22 cellular contexts compared by ENCODE assay signal in the genomic region with DNA sequence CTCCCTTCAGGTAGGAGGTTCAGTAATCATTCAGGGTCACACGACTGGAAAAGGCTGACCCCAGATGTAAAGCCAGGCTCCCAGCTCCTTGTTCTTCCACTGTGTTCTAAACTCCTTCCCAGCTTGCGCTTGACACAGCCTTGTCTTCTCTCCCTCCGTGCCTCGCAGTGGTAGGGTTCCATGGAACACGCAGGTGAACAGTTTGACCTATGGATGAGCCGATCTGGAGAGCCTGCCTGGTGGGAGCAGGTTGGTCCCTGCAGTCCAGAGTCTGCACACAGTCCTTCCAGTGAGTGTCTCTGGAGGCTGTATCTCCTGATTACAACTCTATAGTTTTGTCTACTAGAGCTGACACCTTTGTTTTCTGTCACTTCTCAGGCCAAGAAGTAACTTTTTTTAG.
A peak's percentile ranks its signal among the peaks of the same experiment; 100 is the strongest.
DNase-seq lines count a peak whose midpoint lies in the region; ATAC-seq and TF ChIP-seq lines count a peak whose summit lies in the region.
"Had no signal": no experiment of that assay in that cellular context is flagged by ENCODE, and none has a peak within 500 bp of the region (broad histone marks: within the 10 kb centered on the region; RNA-seq: fewer than 3 reads in every experiment).

No MANE protein-coding gene starts in this region.

- peak; percentile 14; the same call in 2 of the 3 replicates for ATAC-seq in GM23338
- no peak for ATAC-seq in HG03045 (IDR thresholded peaks at IDR 0.05; ENCODE audit: unreplicated experiment)

- H3K36me3 ChIP-seq in GM23338 (ENCODE audit: insufficient read depth) (no peaks in the 10 kb centered on the region), WERI-Rb-1 (no peaks in the 10 kb centered on the region), endodermal cell (ENCODE audit: control insufficient read depth, insufficient read depth, low read length) (no peaks in the 10 kb centered on the region), mammary epithelial cell (ENCODE audit: insufficient read depth, low read length) (no peaks in the 10 kb centered on the region), esophagus squamous epithelium (no peaks in the 10 kb centered on the region)
- H3K36me3 ChIP-seq: MG63 had no signal

- DNase-seq in GM23338 (ENCODE audit: low spot score) (no peak), WERI-Rb-1 (no peak), endodermal cell (no peak), mammary epithelial cell (no peak), esophagus squamous epithelium (lab: John Stamatoyannopoulos, UW) (no peak), activated gamma-delta T cell treated with Interleukin-2 at 50 U/mL for 16 hours (no peak)
- DNase-seq: CD8-positive, alpha-beta memory T cell; DMS79; H7; Kasumi-1; MG63; NCI-H1048; NCI-H1436 treated with DMSO at 0.1 percent for 48 hours; NCI-H2081; NCI-H510A; NCI-H774; RPMI8226; SHP77 treated with DMSO at 0.1 percent for 48 hours; SK-N-SH had no signal

- no peak overlapping the region for H3K4me3 ChIP-seq in GM23338
- H3K4me3 ChIP-seq in WERI-Rb-1 (ENCODE audit: low read depth, low read length) = peak overlapping the region; percentile 36
- no peak overlapping the region for H3K4me3 ChIP-seq in endodermal cell (ENCODE audit: low read length)
- no peak overlapping the region for H3K4me3 ChIP-seq in mammary epithelial cell (replicated peaks in 1 of 3; ENCODE audit: insufficient read depth in 1 of 3, low read depth in 2 of 3, low read length in 3 of 3)
- H3K4me3 ChIP-seq in esophagus squamous epithelium = no peak overlapping the region
- H3K4me3 ChIP-seq: BLaER1 treated with 17β-estradiol and CSF1 and Interleukin-3, amounts not matched to agents 10 nM and 100 nM; MG63 had no signal

- H3K4me1 Mint-ChIP-seq in GM23338 (peaks cover 73% of the 10 kb centered on the region), endodermal cell (peaks cover 37% of the 10 kb centered on the region), nephron (peaks cover 7% of the 10 kb centered on the region)

- H3K27ac Mint-ChIP-seq in GM23338 = peak overlapping the region; percentile 98
- H3K27ac Mint-ChIP-seq in endodermal cell = peak overlapping the region; percentile 87
- H3K27ac Mint-ChIP-seq in nephron = peak overlapping the region in 2 of 3 experiments; percentile 9 to 51

- dilution Hi-C loops in mammary epithelial cell (cut with HindIII; ENCODE audit: low sequenced_read_pairs) = no loop called here

- TF ChIP-seq CTCF in GM23338 (conservative IDR thresholded peaks at IDR 0.05; ENCODE audit: low read depth in 2 of 2) = no peak
- TF ChIP-seq CTCF in WERI-Rb-1 (IDR thresholded peaks at IDR 0.05; ENCODE audit: low read depth, low read length) = no peak
- no peak for TF ChIP-seq CTCF in endodermal cell (conservative IDR thresholded peaks at IDR 0.05)
- TF ChIP-seq CTCF in nephron (IDR thresholded peaks at IDR 0.05; ENCODE audit: unreplicated experiment in 3 of 3) = no peak
- TF ChIP-seq CTCF in mammary epithelial cell (conservative IDR thresholded peaks at IDR 0.05 in 1 of 2, IDR thresholded peaks at IDR 0.05 in 1 of 2; ENCODE audit: extremely low read depth in 1 of 2, insufficient read depth in 1 of 2, low read depth in 1 of 2, low read length in 2 of 2) = no peak
- TF ChIP-seq CTCF in esophagus squamous epithelium (IDR thresholded peaks at IDR 0.05) = no peak

- H3K4me1 ChIP-seq in GM23338 (ENCODE audit: insufficient read depth) = peaks cover 72% of the 10 kb centered on the region
- H3K4me1 ChIP-seq in endodermal cell (ENCODE audit: control insufficient read depth, insufficient read depth, low read length) = peaks cover 3% of the 10 kb centered on the region
- H3K4me1 ChIP-seq in mammary epithelial cell (ENCODE audit: insufficient read depth, low read length) = no peaks in the 10 kb centered on the region
- H3K4me1 ChIP-seq in esophagus squamous epithelium = peaks cover 0 to 4% (median 0%) of the 10 kb centered on the region in 3 donors

- BruUV-seq in mammary epithelial cell (replicated peaks; lab: Mats Ljungman, UMichigan) = no TSS peak

- H3K36me3 Mint-ChIP-seq in GM23338 (ENCODE audit: low read depth) (no peaks in the 10 kb centered on the region), endodermal cell (ENCODE audit: low read depth) (no peaks in the 10 kb centered on the region), nephron (ENCODE audit: low read depth) (no peaks in the 10 kb centered on the region)

- H3K79me2 ChIP-seq in GM23338 (replicated peaks; ENCODE audit: insufficient read depth) (peaks cover 20% of the 10 kb centered on the region), mammary epithelial cell (ENCODE audit: insufficient read depth, low read length) (no peaks in the 10 kb centered on the region)

- no peaks in the 10 kb centered on the region for H3K9me2 ChIP-seq in GM23338 (ENCODE audit: insufficient read depth)
- H3K9me2 ChIP-seq: SK-N-SH had no signal

- H3K9me3 ChIP-seq in WERI-Rb-1 (ENCODE audit: severe bottlenecking) = no peaks in the 10 kb centered on the region
- H3K9me3 ChIP-seq in endodermal cell (ENCODE audit: control insufficient read depth, low read length) = no peaks in the 10 kb centered on the region
- H3K9me3 ChIP-seq in mammary epithelial cell (replicated peaks; ENCODE audit: insufficient read depth, low read length) = no peaks in the 10 kb centered on the region
- H3K9me3 ChIP-seq in esophagus squamous epithelium = no peaks in the 10 kb centered on the region
- H3K9me3 ChIP-seq: MG63, SK-N-SH had no signal

- no peak for TF ChIP-seq POLR2A in esophagus squamous epithelium (IDR thresholded peaks at IDR 0.05)

- no peak overlapping the region for H3K9ac ChIP-seq in endodermal cell (ENCODE audit: extremely low read depth, low read length, poor library complexity, severe bottlenecking)
- H3K9ac ChIP-seq in mammary epithelial cell (ENCODE audit: insufficient read depth, low read length) = no peak overlapping the region
- H3K9ac ChIP-seq: BLaER1 treated with 17β-estradiol and CSF1 and Interleukin-3, amounts not matched to agents 10 nM and 100 nM; SK-N-SH had no signal

- peak overlapping the region; percentile 1 for H3K4me2 ChIP-seq in GM23338
- H3K4me2 ChIP-seq in mammary epithelial cell (ENCODE audit: insufficient read depth, low read depth, low read length) = no peak overlapping the region
- H3K4me2 ChIP-seq: BLaER1 treated with 17β-estradiol and CSF1 and Interleukin-3, amounts not matched to agents 10 nM and 100 nM; SK-N-SH had no signal

- intact Hi-C loops in mammary epithelial cell (cut with micrococcal nuclease) (loop anchor here (10.0 kb wide), 1 partner anchor 76 kb away; no protein-coding TSS in a partner anchor), esophagus squamous epithelium (cut with DNase I) (no loop called here)

- no peak overlapping the region for H2AFZ ChIP-seq in GM23338
- H2AFZ ChIP-seq in mammary epithelial cell (ENCODE audit: low read depth, low read length) = no peak overlapping the region

- H3K4me3 Mint-ChIP-seq in GM23338 (no peak overlapping the region), endodermal cell (no peak overlapping the region), nephron (no peak overlapping the region)

- H3K9me3 Mint-ChIP-seq in GM23338 (no peaks in the 10 kb centered on the region; the same call in 2 of the 3 replicates), endodermal cell (no peaks in the 10 kb centered on the region), nephron (no peaks in the 10 kb centered on the region)
- H3K9me3 Mint-ChIP-seq: CD8-positive, alpha-beta memory T cell had no signal

- WGBS in endodermal cell (ENCODE audit: insufficient coverage in 1 of 2, insufficient read length in 1 of 2), 2 experiments = 80 to 91% methylated on average over 1 to 6 of the region's 6 CpGs
- WGBS in mammary epithelial cell (ENCODE audit: low coverage, missing lambda C conversion rate) = 51% methylated on average over 3 of the region's 6 CpGs
- WGBS in esophagus squamous epithelium, 2 donors = 78 to 86% methylated on average over 6 of the region's 6 CpGs

- H3K27ac ChIP-seq in GM23338 (ENCODE audit: low read depth) = peak overlapping the region; percentile 89
- peak overlapping the region; percentile 81 for H3K27ac ChIP-seq in WERI-Rb-1
- no peak overlapping the region for H3K27ac ChIP-seq in endodermal cell (ENCODE audit: low read depth, low read length)
- H3K27ac ChIP-seq in mammary epithelial cell (ENCODE audit: insufficient read depth, low read depth, low read length) = no peak overlapping the region
- H3K27ac ChIP-seq in esophagus squamous epithelium = no peak overlapping the region
- H3K27ac ChIP-seq: BLaER1 treated with 17β-estradiol and CSF1 and Interleukin-3, amounts not matched to agents 10 nM and 100 nM had no signal

- CTCF ChIA-PET in mammary epithelial cell (lab: Charles Lee; ENCODE audit: low non-redundant PET) = no interaction called here

- peaks cover 3% of the 10 kb centered on the region for H3K27me3 Mint-ChIP-seq in GM23338 (ENCODE audit: insufficient read depth, low read depth, poor library complexity)
- H3K27me3 Mint-ChIP-seq in endodermal cell (ENCODE audit: insufficient read depth) = peaks cover 19% of the 10 kb centered on the region
- no peaks in the 10 kb centered on the region for H3K27me3 Mint-ChIP-seq in nephron (ENCODE audit: low read depth)
- H3K27me3 Mint-ChIP-seq: CD8-positive, alpha-beta memory T cell had no signal

- peaks cover 4% of the 10 kb centered on the region for H3F3A ChIP-seq in GM23338 (replicated peaks; ENCODE audit: low read depth)

- H4K20me1 ChIP-seq in GM23338 (replicated peaks; ENCODE audit: insufficient read depth) (no peaks in the 10 kb centered on the region), mammary epithelial cell (ENCODE audit: insufficient read depth, low read length) (no peaks in the 10 kb centered on the region)

- H3K27me3 ChIP-seq in GM23338 (ENCODE audit: insufficient read depth) (no peaks in the 10 kb centered on the region), WERI-Rb-1 (ENCODE audit: insufficient read depth, low read depth, severe bottlenecking) (no peaks in the 10 kb centered on the region), endodermal cell (ENCODE audit: control insufficient read depth, insufficient read depth, low read length, poor library complexity, severe bottlenecking) (no peaks in the 10 kb centered on the region), mammary epithelial cell (ENCODE audit: insufficient read depth, low read length) (no peaks in the 10 kb centered on the region), esophagus squamous epithelium (no peaks in the 10 kb centered on the region)
- H3K27me3 ChIP-seq: BLaER1 treated with 17β-estradiol and CSF1 and Interleukin-3, amounts not matched to agents 10 nM and 100 nM; MG63 had no signal

- in situ Hi-C loops in mammary epithelial cell (cut with MboI; ENCODE audit: low sequenced_read_pairs in 2 of 2) = no loop called here

TF ChIP-seq in GM23338, 12 proteins besides CTCF, POLR2A, EP300 and RAD21 (continues in another document):
- TF ChIP-seq STAT1 (IDR thresholded peaks at IDR 0.05; ENCODE audit: unreplicated experiment) = no peak
- no peak for TF ChIP-seq ZNF331 (CRISPR knock-in tag; IDR thresholded peaks at IDR 0.05; ENCODE audit: low read depth)
- TF ChIP-seq CREB1 (CRISPR knock-in tag; IDR thresholded peaks at IDR 0.05; ENCODE audit: low read depth) = no peak

Comparison
In these comparisons a context has a peak if more than half of its experiments do, and no peak if none do; other contexts are left out.
1. H3K27ac ChIP-seq: peak in GM23338 (single experiment) and WERI-Rb-1 (single experiment); none in endodermal cell (single experiment), mammary epithelial cell (single experiment) and esophagus squamous epithelium (0 of 4).
2. H3K27ac Mint-ChIP-seq: peak in every context shown above with its lines; median percentile 98 in GM23338; 87 in endodermal cell; 30 in nephron.